Comparison of ENCODE assay signal across 25 cellular contexts in genomic region chr9:120688758-120689157, GRCh38.
"Had no signal": no experiment of that assay in that cellular context is flagged by ENCODE, and none has a peak within 500 bp of the region (broad histone marks: within the 10 kb centered on the region; RNA-seq: fewer than 3 reads in every experiment).

No MANE protein-coding gene starts in this region.

- H3K9me3 ChIP-seq: colonic mucosa, gastroesophageal sphincter, psoas muscle, transverse colon, uterus had no signal

- H3K4me3 ChIP-seq: colonic mucosa, gastroesophageal sphincter, lung, neural progenitor cell, psoas muscle, transverse colon, uterus had no signal

- ATAC-seq: activated CD4-positive, alpha-beta T cell treated with anti-CD3 and anti-CD28 coated beads for 36 hours; gastroesophageal sphincter; naive thymus-derived CD4-positive, alpha-beta T cell; psoas muscle; right cardiac atrium; T-helper 17 cell had no signal

- H3K27me3 ChIP-seq: colonic mucosa, gastroesophageal sphincter, transverse colon, uterus had no signal

- H3K4me1 ChIP-seq: uterus had no signal

- DNase-seq: activated B cell treated with CpG ODN at 0.5 μM for 24 hours; activated CD4-positive, alpha-beta T cell treated with anti-CD3 and anti-CD28 coated beads for 36 hours; activated CD4-positive, alpha-beta T cell treated with anti-CD3 and anti-CD28 coated beads, Interleukin-2, amount 50 U/mL, for 4 hours; activated CD8-positive, alpha-beta memory T cell treated with anti-CD3 and anti-CD28 coated beads, Interleukin-2, amount 50 U/mL, for 48 hours; activated naive CD4-positive, alpha-beta T cell treated with Interleukin-2 at 50 U/mL for 16 hours; activated naive CD8-positive, alpha-beta T cell treated with anti-CD3 and anti-CD28 coated beads for 36 hours; activated T-cell treated with anti-CD3 and anti-CD28 coated beads, Interleukin-2, amount 50 U/mL, for 48 hours; amniotic stem cell; central memory CD4-positive, alpha-beta T cell; colonic mucosa; endodermal cell; head of caudate nucleus; naive thymus-derived CD4-positive, alpha-beta T cell; psoas muscle; right cardiac atrium; stimulated activated CD4-positive, alpha-beta T cell treated with anti-CD3 and anti-CD28 coated beads, Interleukin-4, amount 100 ng/mL, for 24 hours; stimulated activated naive CD4-positive, alpha-beta T cell treated with Interleukin-2 at 50 U/mL for 16 hours; SW 1271; T-helper 17 cell; transverse colon; uterus had no signal

- H3K36me3 ChIP-seq: colonic mucosa, gastroesophageal sphincter, neural progenitor cell, transverse colon, uterus had no signal

- H3K27ac ChIP-seq: colonic mucosa, epithelial cell of prostate, gastroesophageal sphincter, neural progenitor cell, psoas muscle, transverse colon, uterus had no signal
